In the genomic region with DNA sequence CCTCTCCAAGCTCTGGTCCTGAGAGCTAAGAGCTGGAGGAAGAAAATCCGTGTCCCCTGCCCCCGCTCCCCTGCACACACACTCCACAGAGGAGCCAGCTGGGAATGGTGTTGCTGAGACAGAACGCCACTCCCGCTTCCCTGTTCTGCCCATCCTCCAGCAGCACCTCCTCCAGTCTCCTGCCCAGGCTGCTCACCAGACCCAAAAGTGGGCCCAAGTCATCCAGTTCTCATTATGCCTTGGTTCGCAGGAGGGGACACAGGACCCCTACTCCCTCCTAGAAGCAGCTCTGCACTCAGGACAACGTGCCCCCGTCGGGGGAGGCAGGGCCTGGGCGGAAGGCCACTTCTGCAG, we compare ENCODE assay signal across 8 cellular contexts. TPM values are rescaled to one million over a fixed set of nuclear protein-coding genes. Genes with fewer than 3 reads are reported as not detected.
DNase-seq lines count a peak whose midpoint lies in the region; ATAC-seq and TF ChIP-seq lines count a peak whose summit lies in the region.

No MANE protein-coding gene starts in this region.

- H3K27me3 ChIP-seq in iPS-15b (ENCODE audit: control insufficient read depth, insufficient read depth, low read length) (peaks cover 16% of the 10 kb centered on the region), spleen (replicated peaks in 1 of 7) (peaks cover 0 to 12% (median 2%) of the 10 kb centered on the region in 7 donors)

- peaks cover 6% of the 10 kb centered on the region for H3K36me3 Mint-ChIP-seq in activated naive CD4-positive, alpha-beta T cell treated with anti-CD3 and anti-CD28 coated beads for 36 hours (ENCODE audit: low read depth)
- H3K36me3 Mint-ChIP-seq in activated naive CD8-positive, alpha-beta T cell treated with anti-CD3 and anti-CD28 coated beads, Interleukin-2, amount 10 ng/mL, durations not matched to agents 7 days and 5 days = peaks cover 2% of the 10 kb centered on the region

- peak overlapping the region; percentile 97 for H3K4me3 Mint-ChIP-seq in activated naive CD4-positive, alpha-beta T cell treated with anti-CD3 and anti-CD28 coated beads for 36 hours
- H3K4me3 Mint-ChIP-seq in activated naive CD8-positive, alpha-beta T cell treated with anti-CD3 and anti-CD28 coated beads, Interleukin-2, amount 10 ng/mL, durations not matched to agents 7 days and 5 days = peak overlapping the region; percentile 98

- DNase-seq in activated naive CD4-positive, alpha-beta T cell treated with anti-CD3 and anti-CD28 coated beads for 36 hours = no peak
- no peak for DNase-seq in activated naive CD4-positive, alpha-beta T cell (lab: John Stamatoyannopoulos, UW)
- no peak for DNase-seq in activated naive CD8-positive, alpha-beta T cell treated with anti-CD3 and anti-CD28 coated beads, Interleukin-2, amount 10 ng/mL, durations not matched to agents 7 days and 5 days
- DNase-seq in spleen = no peak
- no peak for DNase-seq in NCI-H2196 treated with DMSO at 0.1 percent for 48 hours (lab: John Stamatoyannopoulos, UW; ENCODE audit: unreplicated experiment)
- no peak for DNase-seq in medulla oblongata (ENCODE audit: extremely low spot score)

- CTCF ChIA-PET in activated naive CD4-positive, alpha-beta T cell treated with anti-CD3 and anti-CD28 coated beads for 36 hours (lab: Charles Lee) = interaction anchor here (0.7 to 2.9 kb wide), 2 partner anchors 9 to 19 kb away, joined by 3 to 13 read pairs; no protein-coding TSS in a partner anchor

- no peak for TF ChIP-seq POLR2A in spleen (IDR thresholded peaks at IDR 0.05)

- intact Hi-C loops in activated naive CD4-positive, alpha-beta T cell treated with anti-CD3 and anti-CD28 coated beads for 36 hours (cut with micrococcal nuclease) = loop anchor here (2.0 kb wide), 1 partner anchor 35 kb away; the partner anchor contains the start of genes BAG5 and COA8
- intact Hi-C loops in spleen (cut with DNase I; ENCODE audit: low total_unique reads) = no loop called here

- peak overlapping the region; percentile 87 for H3K27ac Mint-ChIP-seq in activated naive CD4-positive, alpha-beta T cell treated with anti-CD3 and anti-CD28 coated beads for 36 hours
- H3K27ac Mint-ChIP-seq in activated naive CD8-positive, alpha-beta T cell treated with anti-CD3 and anti-CD28 coated beads, Interleukin-2, amount 10 ng/mL, durations not matched to agents 7 days and 5 days = peak overlapping the region; percentile 94

- H3K9me3 ChIP-seq in iPS-15b (ENCODE audit: control insufficient read depth, insufficient read depth, low read length) (no peaks in the 10 kb centered on the region), spleen (no peaks in the 10 kb centered on the region)

- WGBS in spleen, 5 donors = 51 to 70% (median 59%) methylated on average over 8 to 9 of the region's 9 CpGs

- ATAC-seq in activated naive CD8-positive, alpha-beta T cell treated with anti-CD3 and anti-CD28 coated beads, Interleukin-2, amount 10 ng/mL, durations not matched to agents 7 days and 5 days (ENCODE audit: low read depth) = no peak
- no peak for ATAC-seq in HG03439 (IDR thresholded peaks at IDR 0.05; ENCODE audit: unreplicated experiment)

- H3K4me3 ChIP-seq in iPS-15b (ENCODE audit: low read depth, low read length) = peak overlapping the region; percentile 67
- peak overlapping the region in 7 of 8 donors; percentile 79 to 100 (median 95) for H3K4me3 ChIP-seq in spleen

- TF ChIP-seq CTCF in spleen (IDR thresholded peaks at IDR 0.05 in 8 of 11, conservative IDR thresholded peaks at IDR 0.05 in 3 of 11) = no peak

- no peaks in the 10 kb centered on the region for H3K9me3 Mint-ChIP-seq in activated naive CD4-positive, alpha-beta T cell treated with anti-CD3 and anti-CD28 coated beads for 36 hours
- no peaks in the 10 kb centered on the region for H3K9me3 Mint-ChIP-seq in activated naive CD8-positive, alpha-beta T cell treated with anti-CD3 and anti-CD28 coated beads, Interleukin-2, amount 10 ng/mL, durations not matched to agents 7 days and 5 days

- peak overlapping the region; percentile 63 to 89 (median 86) for H3K27ac ChIP-seq in spleen

- peak overlapping the region; percentile 56 for H3K9ac ChIP-seq in iPS-15b (ENCODE audit: low read depth, low read length)

- peaks cover 5% of the 10 kb centered on the region for H3K27me3 Mint-ChIP-seq in activated naive CD4-positive, alpha-beta T cell treated with anti-CD3 and anti-CD28 coated beads for 36 hours (ENCODE audit: low read depth)
- H3K27me3 Mint-ChIP-seq in activated naive CD8-positive, alpha-beta T cell treated with anti-CD3 and anti-CD28 coated beads, Interleukin-2, amount 10 ng/mL, durations not matched to agents 7 days and 5 days = peaks cover 18% of the 10 kb centered on the region

- H3K4me1 Mint-ChIP-seq in activated naive CD4-positive, alpha-beta T cell treated with anti-CD3 and anti-CD28 coated beads for 36 hours (ENCODE audit: low read depth) = peaks cover 34% of the 10 kb centered on the region
- peaks cover 27% of the 10 kb centered on the region for H3K4me1 Mint-ChIP-seq in activated naive CD8-positive, alpha-beta T cell treated with anti-CD3 and anti-CD28 coated beads, Interleukin-2, amount 10 ng/mL, durations not matched to agents 7 days and 5 days

- H3K4me1 ChIP-seq in iPS-15b (ENCODE audit: control insufficient read depth, insufficient read depth, low read length) (peaks cover 8% of the 10 kb centered on the region), spleen (peaks cover 23 to 77% (median 55%) of the 10 kb centered on the region in 6 donors)

- POLR2A ChIA-PET in activated naive CD8-positive, alpha-beta T cell treated with anti-CD3 and anti-CD28 coated beads, Interleukin-2, amount 10 ng/mL, durations not matched to agents 7 days and 5 days (lab: Charles Lee) = interaction anchor here (1.0 to 1.5 kb wide), 2 partner anchors 9 to 12 kb away, joined by 3 to 12 read pairs; no protein-coding TSS in a partner anchor

- H3K36me3 ChIP-seq in iPS-15b (ENCODE audit: control insufficient read depth, insufficient read depth, low read length) (peaks cover 16% of the 10 kb centered on the region), spleen (peaks cover 0 to 29% (median 5%) of the 10 kb centered on the region in 6 donors)

RNA-seq across cellular contexts. Expression of gene TRMT61A, which starts 0.9 kb away (rescaled TPM):
- 1 to 10 TPM; 6.6 to 6.7 TPM for total RNA-seq in activated naive CD4-positive, alpha-beta T cell treated with anti-CD3 and anti-CD28 coated beads for 36 hours
- total RNA-seq in activated naive CD8-positive, alpha-beta T cell treated with anti-CD3 and anti-CD28 coated beads, Interleukin-2, amount 10 ng/mL, durations not matched to agents 7 days and 5 days = 1 to 10 TPM; 7.8 to 9.2 TPM
- 10 to 100 TPM in 1 of 7 donors, 1 to 10 TPM in 6; 8.0 to 11.3 (median 9.5) TPM for total RNA-seq in spleen
- polyA plus RNA-seq in spleen = 10 to 100 TPM in 2 of 3 donors, 1 to 10 TPM in 1; 8.6 to 14.2 (median 11.1) TPM

RNA-seq across cellular contexts. Expression of gene CKB, which starts 5.5 kb away (rescaled TPM):
- 1 to 10 TPM; 3.8 to 4.9 TPM for total RNA-seq in activated naive CD4-positive, alpha-beta T cell treated with anti-CD3 and anti-CD28 coated beads for 36 hours
- total RNA-seq in activated naive CD8-positive, alpha-beta T cell treated with anti-CD3 and anti-CD28 coated beads, Interleukin-2, amount 10 ng/mL, durations not matched to agents 7 days and 5 days = 1 to 10 TPM; 4.3 to 4.4 TPM
- total RNA-seq in spleen = 10 to 100 TPM in 4 of 7 donors, 1 to 10 TPM in 3; 8.0 to 22.6 (median 10.8) TPM
- polyA plus RNA-seq in spleen = 10 to 100 TPM; 14.3 to 28.4 (median 20.6) TPM

RNA-seq across cellular contexts. Expression of gene BAG5, which starts 34.3 kb away (rescaled TPM):
- total RNA-seq in activated naive CD4-positive, alpha-beta T cell treated with anti-CD3 and anti-CD28 coated beads for 36 hours = 10 to 100 TPM; 15.5 to 16.6 TPM
- 10 to 100 TPM; 31.7 to 32.3 TPM for total RNA-seq in activated naive CD8-positive, alpha-beta T cell treated with anti-CD3 and anti-CD28 coated beads, Interleukin-2, amount 10 ng/mL, durations not matched to agents 7 days and 5 days
- total RNA-seq in spleen = 10 to 100 TPM; 29.2 to 42.5 (median 32.5) TPM
- polyA plus RNA-seq in spleen = 10 to 100 TPM in 1 of 3 donors, 1 to 10 TPM in 2; 9.3 to 16.0 (median 9.9) TPM

RNA-seq across cellular contexts. Expression of gene COA8, which starts 34.6 kb away (rescaled TPM):
- 10 to 100 TPM; 36.8 to 48.4 TPM for total RNA-seq in activated naive CD4-positive, alpha-beta T cell treated with anti-CD3 and anti-CD28 coated beads for 36 hours
- total RNA-seq in activated naive CD8-positive, alpha-beta T cell treated with anti-CD3 and anti-CD28 coated beads, Interleukin-2, amount 10 ng/mL, durations not matched to agents 7 days and 5 days = 10 to 100 TPM; 26.7 to 29.5 TPM
- 10 to 100 TPM; 15.2 to 26.0 (median 20.4) TPM for total RNA-seq in spleen
- polyA plus RNA-seq in spleen = 10 to 100 TPM; 34.1 to 39.5 (median 38.9) TPM
